ENCODE assay signal across 13 cellular contexts in the genomic region with DNA sequence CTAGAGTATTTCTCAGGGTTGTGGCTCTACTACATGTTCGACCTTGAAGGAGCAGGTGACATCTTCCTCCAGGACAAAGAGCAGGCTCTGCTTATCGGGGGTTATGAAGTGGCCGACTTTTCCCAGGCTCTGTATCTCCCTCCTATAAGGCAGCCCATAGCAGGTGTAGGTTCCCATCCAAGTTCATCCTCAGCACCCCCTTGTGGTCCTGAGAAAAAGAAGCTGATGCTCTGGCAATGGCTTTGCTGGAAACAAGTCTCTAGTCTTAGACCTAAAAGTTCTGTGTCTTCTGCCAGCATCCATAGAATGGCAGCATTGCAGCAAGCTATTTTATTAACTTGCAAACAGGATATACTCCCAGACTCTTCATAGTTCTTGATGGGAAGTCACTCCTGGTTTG.
DNase-seq lines count a peak whose midpoint lies in the region; ATAC-seq and TF ChIP-seq lines count a peak whose summit lies in the region.
"Had no signal": no experiment of that assay in that cellular context is flagged by ENCODE, and none has a peak within 500 bp of the region (broad histone marks: within the 10 kb centered on the region; RNA-seq: fewer than 3 reads in every experiment).

No MANE protein-coding gene starts in this region.

- TF ChIP-seq POLR2A in upper lobe of left lung (IDR thresholded peaks at IDR 0.05): no peak

- no TSS peak for BruUV-seq in PC-9 (replicated peaks; lab: Mats Ljungman, UMichigan)

- H3K36me3 ChIP-seq in PC-9 (ENCODE audit: low read depth): no peaks in the 10 kb centered on the region
- H3K36me3 ChIP-seq in iPS DF 6.9 (ENCODE audit: control insufficient read depth, insufficient read depth, low read length): no peaks in the 10 kb centered on the region
- H3K36me3 ChIP-seq in upper lobe of left lung: no peaks in the 10 kb centered on the region

- H3K4me2 ChIP-seq in PC-9: no peak overlapping the region

- H3F3A ChIP-seq in PC-9 (ENCODE audit: insufficient read depth, low read depth): no peaks in the 10 kb centered on the region

- H3K4me3 ChIP-seq in PC-9 (no peak overlapping the region), iPS DF 6.9 (ENCODE audit: low read length) (no peak overlapping the region), upper lobe of left lung (no peak overlapping the region)

- DNase-seq in D341Med (ENCODE audit: low spot score) (peak; percentile 30), HEK293T (ENCODE audit: extremely low spot score) (peak; percentile 5), PC-9 (no peak), iPS DF 6.9 (ENCODE audit: low read depth, low spot score) (peak; percentile 13), upper lobe of left lung (no peak), globus pallidus (ENCODE audit: low spot score) (no peak)
- DNase-seq in activated CD4-positive, alpha-beta T cell treated with anti-CD3 and anti-CD28 coated beads for 48 hours: no peak
- no peak for DNase-seq in activated CD4-positive, CD25-positive, alpha-beta regulatory T cell treated with anti-CD3 and anti-CD28 coated beads, Interleukin-2, amount 50 U/mL, for 72 hours
- DNase-seq: activated CD4-positive, CD25-positive, alpha-beta regulatory T cell; DMS53; IMR-90; NCI-H2081 treated with DMSO at 0.1 percent for 48 hours; T-cell had no signal

- no peaks in the 10 kb centered on the region for H4K20me1 ChIP-seq in PC-9 (ENCODE audit: insufficient read depth)

- H3K79me2 ChIP-seq in PC-9 (ENCODE audit: low read depth): no peaks in the 10 kb centered on the region

- intact Hi-C loops in PC-9 (cut with micrococcal nuclease; ENCODE audit: unreplicated experiment): no loop called here

- no peak overlapping the region for H2AFZ ChIP-seq in PC-9

- TF ChIP-seq EP300 in upper lobe of left lung (IDR thresholded peaks at IDR 0.05): no peak

- H3K27me3 ChIP-seq in PC-9 (ENCODE audit: insufficient read depth, low read depth) (no peaks in the 10 kb centered on the region), iPS DF 6.9 (ENCODE audit: control insufficient read depth, insufficient read depth, low read length) (no peaks in the 10 kb centered on the region), upper lobe of left lung (no peaks in the 10 kb centered on the region)

- POLR2A ChIA-PET in HEK293T (lab: Yijun Ruan, JAX) (no interaction called here), PC-9 (lab: Charles Lee; ENCODE audit: unreplicated experiment) (no interaction called here)

- TF ChIP-seq CTCF in PC-9 (conservative IDR thresholded peaks at IDR 0.05) (peak; percentile 39), upper lobe of left lung (IDR thresholded peaks at IDR 0.05) (no peak)

- H3K4me1 ChIP-seq in PC-9 (replicated peaks; ENCODE audit: insufficient read depth) (no peaks in the 10 kb centered on the region; the same call in 1 of the 2 replicates), iPS DF 6.9 (ENCODE audit: control insufficient read depth, insufficient read depth, low read length) (no peaks in the 10 kb centered on the region), upper lobe of left lung (no peaks in the 10 kb centered on the region)

- CTCF ChIA-PET in HEK293T (lab: Yijun Ruan, JAX) (interaction anchor here (0.5 kb wide), 1 partner anchor 587 kb away, joined by 12 read pairs; no protein-coding TSS in a partner anchor), PC-9 (lab: Charles Lee) (no interaction called here)

- H3K9me3 ChIP-seq in PC-9 (ENCODE audit: insufficient read depth, low read depth) (no peaks in the 10 kb centered on the region), iPS DF 6.9 (ENCODE audit: control insufficient read depth, insufficient read depth, low read length) (no peaks in the 10 kb centered on the region), upper lobe of left lung (no peaks in the 10 kb centered on the region)

- WGBS in iPS DF 6.9 (ENCODE audit: insufficient coverage, insufficient read length): no CpG with 5 or more reads among the region's 3 CpGs
- WGBS in upper lobe of left lung, 2 donors: 50% methylated on average over 3 of the region's 3 CpGs; no CpG with 5 or more reads in 1 of the 2 donors

- no peaks in the 10 kb centered on the region for H3K9me2 ChIP-seq in PC-9 (ENCODE audit: insufficient read depth)

- no peak overlapping the region for H3K27ac ChIP-seq in PC-9
- no peak overlapping the region for H3K27ac ChIP-seq in iPS DF 6.9 (ENCODE audit: low read length)
- H3K27ac ChIP-seq in upper lobe of left lung: no peak overlapping the region

- no peak for ATAC-seq in upper lobe of left lung (ENCODE audit: low FRiP score in 2 of 2)
- ATAC-seq: T-cell had no signal

TF ChIP-seq in HEK293T, 16 proteins besides CTCF, POLR2A, EP300 and RAD21:
- TF ChIP-seq TARDBP (IDR thresholded peaks at IDR 0.05) (no peak), NFRKB (IDR thresholded peaks at IDR 0.05) (no peak), FOXM1 (IDR thresholded peaks at IDR 0.05; ENCODE audit: borderline replicate concordance) (no peak), LEF1 (IDR thresholded peaks at IDR 0.05; ENCODE audit: borderline replicate concordance) (no peak), SP1 (IDR thresholded peaks at IDR 0.05) (no peak), L3MBTL2 (conservative IDR thresholded peaks at IDR 0.05) (no peak), ZNF384 (IDR thresholded peaks at IDR 0.05) (no peak), ELF4 (IDR thresholded peaks at IDR 0.05) (no peak), FOXA1 (IDR thresholded peaks at IDR 0.05) (no peak), SUZ12 (IDR thresholded peaks at IDR 0.05) (no peak), CTBP1 (IDR thresholded peaks at IDR 0.05; ENCODE audit: borderline replicate concordance) (no peak), HDGF (IDR thresholded peaks at IDR 0.05; ENCODE audit: borderline replicate concordance) (no peak), BHLHE40 (IDR thresholded peaks at IDR 0.05; ENCODE audit: borderline replicate concordance) (no peak), ARNT (IDR thresholded peaks at IDR 0.05) (no peak), FOXK2 (IDR thresholded peaks at IDR 0.05) (no peak)
- TF ChIP-seq, protein P1, sequence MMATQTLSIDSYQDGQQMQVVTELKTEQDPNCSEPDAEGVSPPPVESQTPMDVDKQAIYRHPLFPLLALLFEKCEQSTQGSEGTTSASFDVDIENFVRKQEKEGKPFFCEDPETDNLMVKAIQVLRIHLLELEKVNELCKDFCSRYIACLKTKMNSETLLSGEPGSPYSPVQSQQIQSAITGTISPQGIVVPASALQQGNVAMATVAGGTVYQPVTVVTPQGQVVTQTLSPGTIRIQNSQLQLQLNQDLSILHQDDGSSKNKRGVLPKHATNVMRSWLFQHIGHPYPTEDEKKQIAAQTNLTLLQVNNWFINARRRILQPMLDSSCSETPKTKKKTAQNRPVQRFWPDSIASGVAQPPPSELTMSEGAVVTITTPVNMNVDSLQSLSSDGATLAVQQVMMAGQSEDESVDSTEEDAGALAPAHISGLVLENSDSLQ (IDR thresholded peaks at IDR 0.05): no peak

Comparison
In these comparisons a context has a peak if more than half of its experiments do, and no peak if none do; other contexts are left out.
1. DNase-seq: peak in D341Med (single experiment), HEK293T (single experiment) and iPS DF 6.9 (single experiment); none in PC-9 (0 of 2), activated CD4-positive, alpha-beta T cell treated with anti-CD3 and anti-CD28 coated beads for 48 hours (single experiment), upper lobe of left lung (0 of 2), globus pallidus (single experiment) and activated CD4-positive, CD25-positive, alpha-beta regulatory T cell treated with anti-CD3 and anti-CD28 coated beads, Interleukin-2, amount 50 U/mL, for 72 hours (single experiment).